9 cellular contexts compared by ENCODE assay signal in genomic region chr11:73478737-73479347, GRCh38.
A peak's percentile ranks its signal among the peaks of the same experiment; 100 is the strongest.
DNase-seq lines count a peak whose midpoint lies in the region; ATAC-seq and TF ChIP-seq lines count a peak whose summit lies in the region.
"Had no signal": no experiment of that assay in that cellular context is flagged by ENCODE, and none has a peak within 500 bp of the region (broad histone marks: within the 10 kb centered on the region; RNA-seq: fewer than 3 reads in every experiment).

No MANE protein-coding gene starts in this region.

- peak; percentile 76 for TF ChIP-seq CTCF in osteocyte (IDR thresholded peaks at IDR 0.05)

- peaks cover 11% of the 10 kb centered on the region for H3K36me3 Mint-ChIP-seq in osteocyte (ENCODE audit: unreplicated experiment)

- H3K27ac Mint-ChIP-seq in osteocyte (ENCODE audit: unreplicated experiment), result no peak overlapping the region
- H3K27ac Mint-ChIP-seq: CD4-positive, CD25-positive, alpha-beta regulatory T cell had no signal

- no peak for ATAC-seq in GM18505 (IDR thresholded peaks at IDR 0.05; ENCODE audit: unreplicated experiment)

- H3K4me1 Mint-ChIP-seq in osteocyte (ENCODE audit: unreplicated experiment), result peaks cover 16% of the 10 kb centered on the region

- no peak overlapping the region for H3K4me3 Mint-ChIP-seq in osteocyte (ENCODE audit: unreplicated experiment)
- H3K4me3 Mint-ChIP-seq: CD4-positive, CD25-positive, alpha-beta regulatory T cell had no signal

- H3K27me3 Mint-ChIP-seq in osteocyte (ENCODE audit: unreplicated experiment), result no peaks in the 10 kb centered on the region
- H3K27me3 Mint-ChIP-seq: CD4-positive, CD25-positive, alpha-beta regulatory T cell had no signal

- peaks cover 17% of the 10 kb centered on the region for H3K9me3 Mint-ChIP-seq in osteocyte (ENCODE audit: unreplicated experiment)

- no peak for TF ChIP-seq POLR2A in GM18505 (IDR thresholded peaks at IDR 0.05; ENCODE audit: borderline replicate concordance, extremely low read depth, insufficient read depth, insufficient read length)

- DNase-seq in NCI-H524 (lab: John Stamatoyannopoulos, UW) (peak; percentile 6 to 25), NCI-H524 treated with DMSO at 0.1 percent for 48 hours (lab: John Stamatoyannopoulos, UW) (no peak), NCI-H2171 (lab: John Stamatoyannopoulos, UW) (peak; percentile 6), dermis microvascular lymphatic vessel endothelial cell (ENCODE audit: low read depth in 2 of 2) (peak; percentile 16 to 59), osteocyte (ENCODE audit: extremely low spot score, unreplicated experiment) (no peak), GOT3 (lab: John Stamatoyannopoulos, UW) (no peak)
- DNase-seq in activated effector memory CD4-positive, alpha-beta T cell treated with Interleukin-2 at 50 U/mL for 16 hours, result no peak

Comparison
In these comparisons a context has a peak if more than half of its experiments do, and no peak if none do; other contexts are left out.
1. DNase-seq: peak in NCI-H524 (2 of 2), NCI-H2171 (single experiment) and dermis microvascular lymphatic vessel endothelial cell (2 of 2); none in NCI-H524 treated with DMSO at 0.1 percent for 48 hours (single experiment), osteocyte (single experiment), activated effector memory CD4-positive, alpha-beta T cell treated with Interleukin-2 at 50 U/mL for 16 hours (single experiment) and GOT3 (single experiment).